ENCODE assay signal across 12 cellular contexts in genomic region chr2:239911630-239912071, GRCh38.
DNase-seq lines count a peak whose midpoint lies in the region; ATAC-seq, FAIRE-seq and TF ChIP-seq lines count a peak whose summit lies in the region.
"Had no signal": no experiment of that assay in that cellular context is flagged by ENCODE, and none has a peak within 500 bp of the region (broad histone marks: within the 10 kb centered on the region; RNA-seq: fewer than 3 reads in every experiment).

No MANE protein-coding gene starts in this region.

- no peaks in the 10 kb centered on the region for H4K20me1 ChIP-seq in HepG2 (ENCODE audit: insufficient read depth, low read length)
- H4K20me1 ChIP-seq in GM12878 (ENCODE audit: control insufficient read depth, insufficient read depth), result no peaks in the 10 kb centered on the region

- H2AFZ ChIP-seq in HepG2 (ENCODE audit: low read length) (no peak overlapping the region), GM12878 (ENCODE audit: control insufficient read depth, low read depth, low read length) (no peak overlapping the region)
- H2AFZ ChIP-seq: GM23338 had no signal

- ATAC-seq in HepG2, result no peak; the same call in 2 of the 3 replicates
- no peak for ATAC-seq in GM12878
- ATAC-seq in lung (ENCODE audit: insufficient read depth, low FRiP score), result peak; percentile 30
- ATAC-seq in aorta (ENCODE audit: low FRiP score), result peak; percentile 41
- ATAC-seq in HG03520 (IDR thresholded peaks at IDR 0.05; ENCODE audit: unreplicated experiment), result no peak

- H3K79me2 ChIP-seq in HepG2 (ENCODE audit: insufficient read depth, low read length) (no peaks in the 10 kb centered on the region), GM12878 (ENCODE audit: control insufficient read depth, insufficient read depth, low read length) (no peaks in the 10 kb centered on the region), mesendoderm (ENCODE audit: control insufficient read depth, insufficient read depth, low read length) (no peaks in the 10 kb centered on the region)

- H2BK120ac ChIP-seq in mesendoderm (ENCODE audit: low read depth, low read length), result no peak overlapping the region

- no peak overlapping the region for H4K5ac ChIP-seq in mesendoderm (ENCODE audit: low read length)

- TF ChIP-seq RAD21 in liver (IDR thresholded peaks at IDR 0.05) (no peak), HepG2 (CRISPR knock-in tag; IDR thresholded peaks at IDR 0.05) (no peak), GM12878 (IDR thresholded peaks at IDR 0.05; ENCODE audit: insufficient read depth, low read depth, low read length) (no peak)

- H3K36me3 ChIP-seq in liver (ENCODE audit: control insufficient read depth in 4 of 4, insufficient read depth in 3 of 4, low read depth in 1 of 4, low read length in 3 of 4) (no peaks in the 10 kb centered on the region), HepG2 (replicated peaks in 1 of 2; ENCODE audit: control insufficient read depth in 1 of 2, insufficient read depth in 2 of 2, low read length in 2 of 2) (no peaks in the 10 kb centered on the region), GM12878 (ENCODE audit: control insufficient read depth in 2 of 2, insufficient read depth in 2 of 2, low read length in 1 of 2) (no peaks in the 10 kb centered on the region), lung (ENCODE audit: control insufficient read depth in 2 of 2, insufficient read depth in 2 of 2, low read length in 2 of 2) (no peaks in the 10 kb centered on the region), aorta (ENCODE audit: control insufficient read depth in 1 of 2, insufficient read depth in 2 of 2, low read length in 1 of 2) (no peaks in the 10 kb centered on the region), mesendoderm (ENCODE audit: control insufficient read depth, insufficient read depth, low read length) (no peaks in the 10 kb centered on the region)
- H3K36me3 ChIP-seq: cardiac muscle cell, gastrocnemius medialis had no signal

- POLR2A ChIA-PET in HepG2 (lab: Yijun Ruan, JAX) (no interaction called here), GM12878 (lab: Charles Lee) (no interaction called here)

- SMC1A ChIA-PET in GM12878 (lab: Charles Lee; ENCODE audit: uncharacterized antibody, unreplicated experiment), result no interaction called here

- no peak overlapping the region for H2AK5ac ChIP-seq in mesendoderm (ENCODE audit: low read length)

- H3K23ac ChIP-seq in mesendoderm (ENCODE audit: low read length), result no peak overlapping the region

- in situ Hi-C loops in HepG2 (cut with HindIII; ENCODE audit: extremely low pct_ligation_motif_present, low pct_unique_long_range_greater_than_20kb), result no loop called here
- in situ Hi-C loops in GM12878 (cut with MboI), result no loop called here

- H3K9ac ChIP-seq in liver (ENCODE audit: low read depth in 1 of 2, low read length in 2 of 2), result no peak overlapping the region
- H3K9ac ChIP-seq in HepG2 (ENCODE audit: insufficient read depth, low read depth, low read length), result no peak overlapping the region
- no peak overlapping the region for H3K9ac ChIP-seq in GM12878 (ENCODE audit: control insufficient read depth, insufficient read depth, low read length)
- H3K9ac ChIP-seq in mesendoderm (ENCODE audit: low read length), result no peak overlapping the region

- TF ChIP-seq CTCF in liver (IDR thresholded peaks at IDR 0.05; ENCODE audit: low read depth, low read length, missing input control) (no peak), HepG2 (CRISPR knock-in tag; IDR thresholded peaks at IDR 0.05) (no peak), GM12878 (IDR thresholded peaks at IDR 0.05 in 2 of 3, conservative IDR thresholded peaks at IDR 0.05 in 1 of 3; ENCODE audit: control insufficient read depth in 2 of 3, extremely low read depth in 1 of 3, insufficient read depth in 1 of 3, low read depth in 3 of 3, low read length in 3 of 3) (no peak), lung (IDR thresholded peaks at IDR 0.05; ENCODE audit: control extremely low read depth, extremely low read depth) (no peak)

- no peak overlapping the region for H2BK5ac ChIP-seq in mesendoderm (ENCODE audit: low read length)

- no peak overlapping the region for H3K56ac ChIP-seq in mesendoderm (ENCODE audit: low read length)

- RAD21 ChIA-PET in GM12878 (lab: Charles Lee; ENCODE audit: unreplicated experiment), result no interaction called here

- H3K27ac ChIP-seq in liver (ENCODE audit: low read depth in 1 of 2, low read length in 2 of 2) (peak overlapping the region; percentile 25 to 57), HepG2 (ENCODE audit: extremely low read length, insufficient read depth, low read length) (no peak overlapping the region), GM12878 (ENCODE audit: control insufficient read depth, insufficient read depth) (no peak overlapping the region), lung (ENCODE audit: low read depth in 1 of 2, low read length in 1 of 2) (peak overlapping the region in 1 of 2 donors; percentile 85), aorta (ENCODE audit: low read depth in 1 of 2, low read length in 2 of 2) (no peak overlapping the region), mesendoderm (ENCODE audit: low read depth, low read length) (no peak overlapping the region)
- H3K27ac ChIP-seq: cardiac muscle cell had no signal

- no peaks in the 10 kb centered on the region for H3K79me1 ChIP-seq in mesendoderm (ENCODE audit: low read length)

- no peak overlapping the region for H3K4me2 ChIP-seq in HepG2 (ENCODE audit: low read depth, low read length)
- H3K4me2 ChIP-seq in GM12878 (ENCODE audit: control insufficient read depth, insufficient read depth), result 0 out of 2 replicates have a peak overlapping the region, but pooled peaks have one; percentile 25
- no peak overlapping the region for H3K4me2 ChIP-seq in mesendoderm (ENCODE audit: low read length)
- H3K4me2 ChIP-seq: GM23338 had no signal

- no peak overlapping the region for H3K4me3 ChIP-seq in liver (ENCODE audit: low read depth in 1 of 3, low read length in 3 of 3)
- H3K4me3 ChIP-seq in HepG2 (replicated peaks in 1 of 3; ENCODE audit: insufficient read depth in 1 of 3, low read depth in 2 of 3, low read length in 3 of 3), result no peak overlapping the region
- H3K4me3 ChIP-seq in GM12878, result no peak overlapping the region
- no peak overlapping the region for H3K4me3 ChIP-seq in lung
- H3K4me3 ChIP-seq in aorta (ENCODE audit: low read length in 2 of 2), result no peak overlapping the region
- H3K4me3 ChIP-seq in mesendoderm (ENCODE audit: low read length), result no peak overlapping the region
- H3K4me3 ChIP-seq: cardiac muscle cell, gastrocnemius medialis, GM23338 had no signal

- intact Hi-C loops in HepG2 (cut with micrococcal nuclease; ENCODE audit: unreplicated experiment) (no loop called here), GM12878 (cut with micrococcal nuclease; ENCODE audit: unreplicated experiment) (no loop called here), aorta (cut with DNase I) (no loop called here)

- WGBS in liver, result 60% methylated on average over 8 of the region's 8 CpGs
- 14% methylated on average over 8 of the region's 8 CpGs for WGBS in HepG2 (ENCODE audit: low lambda C conversion rate)
- 2% methylated on average over 8 of the region's 8 CpGs for WGBS in GM12878 (ENCODE audit: insufficient coverage, insufficient replicate concordance, low lambda C conversion rate, missing lambda C conversion rate)
- WGBS in lung, 2 donors, result 19 to 50% methylated on average over 8 of the region's 8 CpGs
- 71% methylated on average over 8 of the region's 8 CpGs for WGBS in aorta, 2 donors
- WGBS in mesendoderm (ENCODE audit: extremely low coverage, insufficient coverage, low lambda C conversion rate), result no CpG with 5 or more reads among the region's 8 CpGs

- no peak for DNase-seq in HepG2 (ENCODE audit: low spot score)
- DNase-seq in GM12878 (ENCODE audit: low read depth, low spot score), result no peak
- peak; percentile 49 for DNase-seq in lung (ENCODE audit: low spot score)
- DNase-seq in aorta, result peak; percentile 58 to 70
- DNase-seq in NCI-H1694 (lab: John Stamatoyannopoulos, UW), result no peak
- no peak for DNase-seq in mesendoderm
- DNase-seq: NCI-H524 had no signal

- H4K8ac ChIP-seq in mesendoderm (ENCODE audit: low read depth, low read length), result no peak overlapping the region

- CTCF ChIA-PET in HepG2 (lab: Yijun Ruan, JAX; ENCODE audit: low intra/inter-chr PET ratio, low total read pairs) (no interaction called here), GM12878 (lab: Yijun Ruan, JAX) (interaction anchor here (1.4 kb wide), 1 partner anchor 23 kb away, joined by 4 read pairs; no protein-coding TSS in a partner anchor)

- no peaks in the 10 kb centered on the region for H3K9me3 ChIP-seq in liver (ENCODE audit: control insufficient read depth in 4 of 4, low read length in 3 of 4)
- H3K9me3 ChIP-seq in HepG2 (ENCODE audit: low read length), result peaks cover 22% of the 10 kb centered on the region
- H3K9me3 ChIP-seq in GM12878 (replicated peaks; ENCODE audit: control insufficient read depth, insufficient read depth, low read length), result no peaks in the 10 kb centered on the region; the same call in 2 of the 3 replicates
- H3K9me3 ChIP-seq in lung (ENCODE audit: control insufficient read depth in 2 of 2, insufficient read depth in 1 of 2, low read length in 1 of 2), result peaks cover 0 to 8% of the 10 kb centered on the region in 2 donors
- H3K9me3 ChIP-seq in aorta (ENCODE audit: control insufficient read depth, low read length), result no peaks in the 10 kb centered on the region
- H3K9me3 ChIP-seq: gastrocnemius medialis had no signal

- BruUV-seq in HepG2 (replicated peaks; lab: Mats Ljungman, UMichigan), result no TSS peak
- BruUV-seq in GM12878 (replicated peaks; lab: Mats Ljungman, UMichigan), result no TSS peak

- FAIRE-seq in HepG2 (lab: Jason Lieb, UNC) (no peak), GM12878 (lab: Jason Lieb, UNC) (no peak)

- no peaks in the 10 kb centered on the region for H3K27me3 ChIP-seq in liver (ENCODE audit: control insufficient read depth in 4 of 4, insufficient read depth in 4 of 4, low read length in 3 of 4)
- no peaks in the 10 kb centered on the region; a peak in 1 of 5 replicates for H3K27me3 ChIP-seq in HepG2 (ENCODE audit: control insufficient read depth in 1 of 2, insufficient read depth in 2 of 2, low read length in 2 of 2)
- H3K27me3 ChIP-seq in GM12878 (replicated peaks in 1 of 2; ENCODE audit: control insufficient read depth in 2 of 2, insufficient read depth in 2 of 2, low read length in 1 of 2), result no peaks in the 10 kb centered on the region
- no peaks in the 10 kb centered on the region for H3K27me3 ChIP-seq in lung (ENCODE audit: control insufficient read depth, insufficient read depth)
- no peaks in the 10 kb centered on the region for H3K27me3 ChIP-seq in aorta (ENCODE audit: control insufficient read depth in 1 of 2, insufficient read depth in 2 of 2, low read length in 1 of 2)
- H3K27me3 ChIP-seq in mesendoderm (ENCODE audit: insufficient read depth, low read length, poor library complexity), result no peaks in the 10 kb centered on the region
- H3K27me3 ChIP-seq: cardiac muscle cell, gastrocnemius medialis had no signal

- H3K4me1 ChIP-seq in liver (ENCODE audit: control insufficient read depth in 4 of 4, insufficient read depth in 4 of 4, low read length in 3 of 4) (no peaks in the 10 kb centered on the region), HepG2 (ENCODE audit: insufficient read depth, low read length) (0 out of 2 replicates have a peak, but pooled peaks cover 6% of the 10 kb centered on the region), GM12878 (ENCODE audit: control insufficient read depth, insufficient read depth, low read length) (peaks cover 4% of the 10 kb centered on the region; the same call in 1 of the 2 replicates), lung (ENCODE audit: control insufficient read depth in 2 of 2, insufficient read depth in 2 of 2, low read length in 2 of 2) (peaks cover 0 to 11% of the 10 kb centered on the region in 2 donors), aorta (ENCODE audit: control insufficient read depth in 1 of 2, insufficient read depth in 2 of 2, low read length in 2 of 2) (no peaks in the 10 kb centered on the region), mesendoderm (ENCODE audit: control insufficient read depth, low read depth, low read length) (no peaks in the 10 kb centered on the region)
- H3K4me1 ChIP-seq: gastrocnemius medialis had no signal

- TF ChIP-seq EP300 in HepG2 (IDR thresholded peaks at IDR 0.05; ENCODE audit: low read depth in 2 of 2, low read length in 2 of 2) (no peak), HepG2 (CRISPR knock-in tag; IDR thresholded peaks at IDR 0.05; ENCODE audit: borderline replicate concordance) (no peak), GM12878 (IDR thresholded peaks at IDR 0.05; ENCODE audit: borderline replicate concordance in 1 of 2, control insufficient read depth in 1 of 2, low read depth in 2 of 2, low read length in 2 of 2) (no peak)

- TF ChIP-seq POLR2A in HepG2 (IDR thresholded peaks at IDR 0.05; ENCODE audit: insufficient read depth in 1 of 2, low read depth in 2 of 2, low read length in 2 of 2), result no peak
- no peak for TF ChIP-seq POLR2A in GM12878 (IDR thresholded peaks at IDR 0.05; ENCODE audit: low read depth, low read length)

- H2BK15ac ChIP-seq in mesendoderm (replicated peaks; ENCODE audit: low read depth), result no peak overlapping the region

- no peak overlapping the region for H3K4ac ChIP-seq in mesendoderm (ENCODE audit: low read depth, low read length)

- no peak overlapping the region for H3K18ac ChIP-seq in mesendoderm (ENCODE audit: low read length)

Comparison
In these comparisons a context has a peak if more than half of its experiments do, and no peak if none do; other contexts are left out.
1. H3K27ac ChIP-seq: peak in liver (2 of 2); none in HepG2 (single experiment), GM12878 (single experiment), aorta (0 of 2) and mesendoderm (single experiment).
2. ATAC-seq: peak in lung (single experiment) and aorta (single experiment); none in HepG2 (single experiment), GM12878 (single experiment) and HG03520 (single experiment).
3. DNase-seq: peak in lung (single experiment) and aorta (2 of 2); none in HepG2 (single experiment), GM12878 (single experiment), NCI-H1694 (single experiment) and mesendoderm (single experiment).